9 cellular contexts compared by ENCODE assay signal in genomic region chr7:36312064-36312914, GRCh38.
A peak's percentile ranks its signal among the peaks of the same experiment; 100 is the strongest.
DNase-seq lines count a peak whose midpoint lies in the region; ATAC-seq and TF ChIP-seq lines count a peak whose summit lies in the region.
"Had no signal": no experiment of that assay in that cellular context is flagged by ENCODE, and none has a peak within 500 bp of the region (broad histone marks: within the 10 kb centered on the region; RNA-seq: fewer than 3 reads in every experiment).

No MANE protein-coding gene starts in this region.

- H3K27ac ChIP-seq in brain microvascular endothelial cell (no peak overlapping the region), neuronal stem cell (replicated peaks; ENCODE audit: low read length) (no peak overlapping the region), dorsolateral prefrontal cortex (no peak overlapping the region), coronary artery (no peak overlapping the region)

- H2BK12ac ChIP-seq in neuronal stem cell (ENCODE audit: low read length): no peak overlapping the region

- H3K4me3 ChIP-seq in brain microvascular endothelial cell (ENCODE audit: low read depth, low read length): no peak overlapping the region
- no peak overlapping the region for H3K4me3 ChIP-seq in neuronal stem cell (ENCODE audit: low read length in 2 of 2)
- H3K4me3 ChIP-seq in dorsolateral prefrontal cortex: no peak overlapping the region
- no peak overlapping the region for H3K4me3 ChIP-seq in coronary artery

- ATAC-seq in GM19324 (IDR thresholded peaks at IDR 0.05; ENCODE audit: low FRiP score, unreplicated experiment): no peak
- no peak for ATAC-seq in HG03196 (IDR thresholded peaks at IDR 0.05; ENCODE audit: unreplicated experiment)

- H4K8ac ChIP-seq in neuronal stem cell (ENCODE audit: low read depth, low read length): no peak overlapping the region

- H3K27me3 ChIP-seq in brain microvascular endothelial cell (replicated peaks): no peaks in the 10 kb centered on the region
- peaks cover 0 to 2% (median 0%) of the 10 kb centered on the region in 3 experiments for H3K27me3 ChIP-seq in neuronal stem cell (ENCODE audit: control insufficient read depth in 3 of 3, insufficient read depth in 3 of 3, low read depth in 1 of 3, low read length in 3 of 3)
- no peaks in the 10 kb centered on the region for H3K27me3 ChIP-seq in dorsolateral prefrontal cortex

- H2AK5ac ChIP-seq in neuronal stem cell (ENCODE audit: low read depth, low read length): peak overlapping the region; percentile 7

- H2AFZ ChIP-seq in neuronal stem cell (ENCODE audit: low read length): no peak overlapping the region

- no peak overlapping the region for H3K9ac ChIP-seq in neuronal stem cell (ENCODE audit: low read depth, low read length, poor library complexity)

- H2BK120ac ChIP-seq in neuronal stem cell (ENCODE audit: low read depth, low read length): no peak overlapping the region

- DNase-seq in LoVo (ENCODE audit: low spot score): peak; percentile 84
- no peak for DNase-seq in brain microvascular endothelial cell
- DNase-seq in neuronal stem cell (ENCODE audit: low spot score): no peak
- no peak for DNase-seq in dorsolateral prefrontal cortex
- no peak for DNase-seq in coronary artery (ENCODE audit: low spot score)
- DNase-seq: stimulated activated naive B cell treated with anti-CD40 and anti-IgM and Interleukin-4, amounts not matched to agents 10 μg/mL and 1 μg/mL and 100 μg/mL, for 72 hours had no signal

- no peak overlapping the region for H3K4me2 ChIP-seq in neuronal stem cell (ENCODE audit: insufficient read depth, low read length, poor library complexity, severe bottlenecking)

- H2BK15ac ChIP-seq in neuronal stem cell (ENCODE audit: low read length): no peak overlapping the region

- H3K79me1 ChIP-seq in neuronal stem cell (ENCODE audit: low read depth, low read length): no peaks in the 10 kb centered on the region

- no peak overlapping the region for H3K23ac ChIP-seq in neuronal stem cell (ENCODE audit: low read depth, low read length, poor library complexity)

- no CpG with 5 or more reads among the region's 15 CpGs for WGBS in neuronal stem cell (ENCODE audit: extremely low coverage in 2 of 2, insufficient read length in 2 of 2, insufficient replicate concordance in 1 of 2), 2 donors

- H3K9me3 ChIP-seq in neuronal stem cell (replicated peaks in 1 of 2; ENCODE audit: control insufficient read depth in 2 of 2, insufficient read depth in 1 of 2, low read depth in 1 of 2, low read length in 2 of 2): no peaks in the 10 kb centered on the region

- no peak overlapping the region for H4K91ac ChIP-seq in neuronal stem cell (ENCODE audit: low read depth, low read length, poor library complexity)

- no peak overlapping the region for H2BK5ac ChIP-seq in neuronal stem cell (ENCODE audit: low read length)

- H3K4me1 ChIP-seq in neuronal stem cell (ENCODE audit: control insufficient read depth in 2 of 2, insufficient read depth in 1 of 2, low read depth in 1 of 2, low read length in 2 of 2): peaks cover 4% of the 10 kb centered on the region in 2 donors

- no peak overlapping the region for H3K4ac ChIP-seq in neuronal stem cell (ENCODE audit: low read length)

- peak; percentile 14 for TF ChIP-seq CTCF in GM12873 (IDR thresholded peaks at IDR 0.05; ENCODE audit: insufficient read depth, low read depth, low read length, missing control alignments)
- TF ChIP-seq CTCF in brain microvascular endothelial cell (IDR thresholded peaks at IDR 0.05; ENCODE audit: low read depth, low read length, missing control alignments): peak; percentile 25
- TF ChIP-seq CTCF in dorsolateral prefrontal cortex (IDR thresholded peaks at IDR 0.05 in 54 of 56, conservative IDR thresholded peaks at IDR 0.05 in 2 of 56; ENCODE audit: low read depth in 1 of 56, partially characterized antibody in 56 of 56): no peak
- no peak for TF ChIP-seq CTCF in coronary artery (IDR thresholded peaks at IDR 0.05)

- in situ Hi-C loops in brain microvascular endothelial cell (cut with HindIII; ENCODE audit: low pct_ligation_motif_present, low sequenced_read_pairs): loop anchor here (25.0 kb wide), 1 partner anchor 325 kb away; no protein-coding TSS in a partner anchor

- no peaks in the 10 kb centered on the region for H3K36me3 ChIP-seq in brain microvascular endothelial cell (replicated peaks)
- no peaks in the 10 kb centered on the region for H3K36me3 ChIP-seq in neuronal stem cell (replicated peaks in 1 of 2; ENCODE audit: control insufficient read depth in 2 of 2, insufficient read depth in 2 of 2, low read length in 2 of 2)

- intact Hi-C loops in dorsolateral prefrontal cortex (cut with DNase I): loop anchor here in 1 of 2 donors (10.0 kb wide), 1 partner anchor 607 kb away; no protein-coding TSS in a partner anchor

- no peak overlapping the region for H3K14ac ChIP-seq in neuronal stem cell (ENCODE audit: low read length)

- peak overlapping the region; percentile 21 for H3K18ac ChIP-seq in neuronal stem cell (ENCODE audit: low read length)

Comparison
In these comparisons a context has a peak if more than half of its experiments do, and no peak if none do; other contexts are left out.
1. CTCF ChIP-seq: peak in GM12873 (single experiment) and brain microvascular endothelial cell (single experiment); none in dorsolateral prefrontal cortex (0 of 56) and coronary artery (single experiment).